In genomic region chrX:30851459-30851858, GRCh38 we compare ENCODE assay signal across 16 cellular contexts. TPM values are rescaled to one million over a fixed set of nuclear protein-coding genes. Genes with fewer than 3 reads are reported as not detected.
DNase-seq lines count a peak whose midpoint lies in the region; ATAC-seq and TF ChIP-seq lines count a peak whose summit lies in the region.
"Had no signal": no experiment of that assay in that cellular context is flagged by ENCODE, and none has a peak within 500 bp of the region (broad histone marks: within the 10 kb centered on the region; RNA-seq: fewer than 3 reads in every experiment).

No MANE protein-coding gene starts in this region.

- no peaks in the 10 kb centered on the region for H4K20me1 ChIP-seq in OCI-LY3 (ENCODE audit: insufficient read depth, low read length)

- CTCF ChIA-PET in activated CD4-positive, alpha-beta T cell treated with anti-CD3 and anti-CD28 coated beads, Interleukin-2, amount 10 ng/mL, durations not matched to agents 7 days and 5 days (lab: Charles Lee): no interaction called here

- TF ChIP-seq CTCF in OCI-LY3 (IDR thresholded peaks at IDR 0.05; ENCODE audit: low read depth, low read length) (no peak), upper lobe of right lung (IDR thresholded peaks at IDR 0.05) (no peak), Peyer's patch (IDR thresholded peaks at IDR 0.05) (no peak)

- H3K27me3 ChIP-seq in OCI-LY3 (ENCODE audit: low read depth, low read length): no peaks in the 10 kb centered on the region
- no peaks in the 10 kb centered on the region for H3K27me3 ChIP-seq in upper lobe of right lung
- H3K27me3 ChIP-seq in Peyer's patch: no peaks in the 10 kb centered on the region
- H3K27me3 ChIP-seq: BE2C had no signal

- H3K4me1 ChIP-seq in OCI-LY3 (ENCODE audit: low read length) (peaks cover 13% of the 10 kb centered on the region), upper lobe of right lung (no peaks in the 10 kb centered on the region), Peyer's patch (no peaks in the 10 kb centered on the region)
- H3K4me1 ChIP-seq: BE2C, Caco-2 had no signal

- ATAC-seq in central memory CD8-positive, alpha-beta T cell (replicated peaks; ENCODE audit: extremely low read depth, poor library complexity, severe bottlenecking): no peak
- ATAC-seq in upper lobe of right lung: peak; percentile 67
- ATAC-seq: HCT116 had no signal

- H3K4me1 Mint-ChIP-seq in activated CD4-positive, alpha-beta T cell treated with anti-CD3 and anti-CD28 coated beads, Interleukin-2, amount 10 ng/mL, durations not matched to agents 7 days and 5 days: peaks cover 5% of the 10 kb centered on the region
- H3K4me1 Mint-ChIP-seq in central memory CD8-positive, alpha-beta T cell: no peaks in the 10 kb centered on the region
- H3K4me1 Mint-ChIP-seq: CD8-positive, alpha-beta memory T cell had no signal

- H2AFZ ChIP-seq in OCI-LY3 (ENCODE audit: low read depth, low read length): no peak overlapping the region
- H2AFZ ChIP-seq: GM23248 had no signal

- no peak for TF ChIP-seq POLR2A in Peyer's patch (IDR thresholded peaks at IDR 0.05)

- H3K27ac ChIP-seq in OCI-LY3 (ENCODE audit: low read length) (peak overlapping the region; percentile 61), upper lobe of right lung (no peak overlapping the region), Peyer's patch (no peak overlapping the region)
- H3K27ac ChIP-seq: C4-2B, GM23248 had no signal

- POLR2A ChIA-PET in activated CD4-positive, alpha-beta T cell treated with anti-CD3 and anti-CD28 coated beads, Interleukin-2, amount 10 ng/mL, durations not matched to agents 7 days and 5 days (lab: Charles Lee): no interaction called here

- H3K36me3 ChIP-seq in OCI-LY3 (replicated peaks; ENCODE audit: low read depth, low read length) (peaks cover 16% of the 10 kb centered on the region), upper lobe of right lung (peaks cover 10% of the 10 kb centered on the region), Peyer's patch (peaks cover 0 to 21% (median 0%) of the 10 kb centered on the region in 3 donors)
- H3K36me3 ChIP-seq: BE2C had no signal

- H3K9ac ChIP-seq in OCI-LY3 (ENCODE audit: low read length): no peak overlapping the region
- H3K9ac ChIP-seq: GM23248 had no signal

- no peaks in the 10 kb centered on the region for H3K27me3 Mint-ChIP-seq in activated CD4-positive, alpha-beta T cell treated with anti-CD3 and anti-CD28 coated beads, Interleukin-2, amount 10 ng/mL, durations not matched to agents 7 days and 5 days
- H3K27me3 Mint-ChIP-seq in central memory CD8-positive, alpha-beta T cell: no peaks in the 10 kb centered on the region
- H3K27me3 Mint-ChIP-seq: CD8-positive, alpha-beta memory T cell had no signal

- no peaks in the 10 kb centered on the region for H3K9me3 ChIP-seq in OCI-LY3 (ENCODE audit: insufficient read depth, low read length)
- no peaks in the 10 kb centered on the region for H3K9me3 ChIP-seq in upper lobe of right lung
- H3K9me3 ChIP-seq in Peyer's patch: no peaks in the 10 kb centered on the region
- H3K9me3 ChIP-seq: BE2C, Caco-2 had no signal

- DNase-seq in activated CD4-positive, alpha-beta T cell treated with anti-CD3 and anti-CD28 coated beads, Interleukin-2, amount 10 ng/mL, durations not matched to agents 7 days and 5 days: no peak
- no peak for DNase-seq in activated CD4-positive, alpha-beta T cell treated with anti-CD3 and anti-CD28 coated beads, Interleukin-2, amount 50 U/mL, for 48 hours
- DNase-seq in central memory CD8-positive, alpha-beta T cell (ENCODE audit: low spot score in 2 of 2): no peak
- no peak for DNase-seq in upper lobe of right lung
- DNase-seq in activated T-cell treated with anti-CD3 and anti-CD28 coated beads for 4 hours: no peak
- DNase-seq in Peyer's patch: no peak
- no peak for DNase-seq in amygdala (lab: John Stamatoyannopoulos, UW)
- DNase-seq: BE2C; Caco-2; CD8-positive, alpha-beta memory T cell; DND-41; GDM1; GM23248 had no signal

- H3K4me3 Mint-ChIP-seq in activated CD4-positive, alpha-beta T cell treated with anti-CD3 and anti-CD28 coated beads, Interleukin-2, amount 10 ng/mL, durations not matched to agents 7 days and 5 days: no peak overlapping the region
- H3K4me3 Mint-ChIP-seq in central memory CD8-positive, alpha-beta T cell: no peak overlapping the region
- H3K4me3 Mint-ChIP-seq: CD8-positive, alpha-beta memory T cell had no signal

- no peaks in the 10 kb centered on the region for H3K79me2 ChIP-seq in OCI-LY3 (ENCODE audit: low read length)

- peak overlapping the region; percentile 22 for H3K27ac Mint-ChIP-seq in activated CD4-positive, alpha-beta T cell treated with anti-CD3 and anti-CD28 coated beads, Interleukin-2, amount 10 ng/mL, durations not matched to agents 7 days and 5 days
- H3K27ac Mint-ChIP-seq in central memory CD8-positive, alpha-beta T cell (ENCODE audit: low read depth): peak overlapping the region; percentile 15

- H3K36me3 Mint-ChIP-seq in activated CD4-positive, alpha-beta T cell treated with anti-CD3 and anti-CD28 coated beads, Interleukin-2, amount 10 ng/mL, durations not matched to agents 7 days and 5 days (ENCODE audit: low read depth): peaks cover 31% of the 10 kb centered on the region
- H3K36me3 Mint-ChIP-seq in central memory CD8-positive, alpha-beta T cell (ENCODE audit: insufficient read depth): peaks cover 21% of the 10 kb centered on the region

- peak overlapping the region; percentile 52 for H3K4me2 ChIP-seq in OCI-LY3 (ENCODE audit: low read length)

- H3K9me3 Mint-ChIP-seq in activated CD4-positive, alpha-beta T cell treated with anti-CD3 and anti-CD28 coated beads, Interleukin-2, amount 10 ng/mL, durations not matched to agents 7 days and 5 days: no peaks in the 10 kb centered on the region
- no peaks in the 10 kb centered on the region for H3K9me3 Mint-ChIP-seq in central memory CD8-positive, alpha-beta T cell
- H3K9me3 Mint-ChIP-seq: CD8-positive, alpha-beta memory T cell had no signal

- intact Hi-C loops in upper lobe of right lung (cut with DNase I): no loop called here

- no peak overlapping the region for H3K4me3 ChIP-seq in OCI-LY3 (ENCODE audit: low read length)
- H3K4me3 ChIP-seq in upper lobe of right lung: no peak overlapping the region
- H3K4me3 ChIP-seq in Peyer's patch: no peak overlapping the region
- H3K4me3 ChIP-seq: GM23248 had no signal

RNA-seq across cellular contexts. Expression of gene TAB3, which starts 37.6 kb away (rescaled TPM):
- 10 to 100 TPM; 16.8 to 20.7 TPM for total RNA-seq in activated CD4-positive, alpha-beta T cell treated with anti-CD3 and anti-CD28 coated beads, Interleukin-2, amount 10 ng/mL, durations not matched to agents 7 days and 5 days
- 21.9 TPM for total RNA-seq in upper lobe of right lung
- 10 to 100 TPM; 26.1 to 34.7 (median 27.0) TPM for total RNA-seq in Peyer's patch
